ENCODE assay signal across 1 cellular context in genomic region chr12:120321382-120322202, GRCh38.
TF ChIP-seq lines count a peak whose summit lies in the region.

No MANE protein-coding gene starts in this region.

TF ChIP-seq in GM23338, 12 proteins besides CTCF, POLR2A, EP300 and RAD21 (continued from another document):
- TF ChIP-seq, protein P1, sequence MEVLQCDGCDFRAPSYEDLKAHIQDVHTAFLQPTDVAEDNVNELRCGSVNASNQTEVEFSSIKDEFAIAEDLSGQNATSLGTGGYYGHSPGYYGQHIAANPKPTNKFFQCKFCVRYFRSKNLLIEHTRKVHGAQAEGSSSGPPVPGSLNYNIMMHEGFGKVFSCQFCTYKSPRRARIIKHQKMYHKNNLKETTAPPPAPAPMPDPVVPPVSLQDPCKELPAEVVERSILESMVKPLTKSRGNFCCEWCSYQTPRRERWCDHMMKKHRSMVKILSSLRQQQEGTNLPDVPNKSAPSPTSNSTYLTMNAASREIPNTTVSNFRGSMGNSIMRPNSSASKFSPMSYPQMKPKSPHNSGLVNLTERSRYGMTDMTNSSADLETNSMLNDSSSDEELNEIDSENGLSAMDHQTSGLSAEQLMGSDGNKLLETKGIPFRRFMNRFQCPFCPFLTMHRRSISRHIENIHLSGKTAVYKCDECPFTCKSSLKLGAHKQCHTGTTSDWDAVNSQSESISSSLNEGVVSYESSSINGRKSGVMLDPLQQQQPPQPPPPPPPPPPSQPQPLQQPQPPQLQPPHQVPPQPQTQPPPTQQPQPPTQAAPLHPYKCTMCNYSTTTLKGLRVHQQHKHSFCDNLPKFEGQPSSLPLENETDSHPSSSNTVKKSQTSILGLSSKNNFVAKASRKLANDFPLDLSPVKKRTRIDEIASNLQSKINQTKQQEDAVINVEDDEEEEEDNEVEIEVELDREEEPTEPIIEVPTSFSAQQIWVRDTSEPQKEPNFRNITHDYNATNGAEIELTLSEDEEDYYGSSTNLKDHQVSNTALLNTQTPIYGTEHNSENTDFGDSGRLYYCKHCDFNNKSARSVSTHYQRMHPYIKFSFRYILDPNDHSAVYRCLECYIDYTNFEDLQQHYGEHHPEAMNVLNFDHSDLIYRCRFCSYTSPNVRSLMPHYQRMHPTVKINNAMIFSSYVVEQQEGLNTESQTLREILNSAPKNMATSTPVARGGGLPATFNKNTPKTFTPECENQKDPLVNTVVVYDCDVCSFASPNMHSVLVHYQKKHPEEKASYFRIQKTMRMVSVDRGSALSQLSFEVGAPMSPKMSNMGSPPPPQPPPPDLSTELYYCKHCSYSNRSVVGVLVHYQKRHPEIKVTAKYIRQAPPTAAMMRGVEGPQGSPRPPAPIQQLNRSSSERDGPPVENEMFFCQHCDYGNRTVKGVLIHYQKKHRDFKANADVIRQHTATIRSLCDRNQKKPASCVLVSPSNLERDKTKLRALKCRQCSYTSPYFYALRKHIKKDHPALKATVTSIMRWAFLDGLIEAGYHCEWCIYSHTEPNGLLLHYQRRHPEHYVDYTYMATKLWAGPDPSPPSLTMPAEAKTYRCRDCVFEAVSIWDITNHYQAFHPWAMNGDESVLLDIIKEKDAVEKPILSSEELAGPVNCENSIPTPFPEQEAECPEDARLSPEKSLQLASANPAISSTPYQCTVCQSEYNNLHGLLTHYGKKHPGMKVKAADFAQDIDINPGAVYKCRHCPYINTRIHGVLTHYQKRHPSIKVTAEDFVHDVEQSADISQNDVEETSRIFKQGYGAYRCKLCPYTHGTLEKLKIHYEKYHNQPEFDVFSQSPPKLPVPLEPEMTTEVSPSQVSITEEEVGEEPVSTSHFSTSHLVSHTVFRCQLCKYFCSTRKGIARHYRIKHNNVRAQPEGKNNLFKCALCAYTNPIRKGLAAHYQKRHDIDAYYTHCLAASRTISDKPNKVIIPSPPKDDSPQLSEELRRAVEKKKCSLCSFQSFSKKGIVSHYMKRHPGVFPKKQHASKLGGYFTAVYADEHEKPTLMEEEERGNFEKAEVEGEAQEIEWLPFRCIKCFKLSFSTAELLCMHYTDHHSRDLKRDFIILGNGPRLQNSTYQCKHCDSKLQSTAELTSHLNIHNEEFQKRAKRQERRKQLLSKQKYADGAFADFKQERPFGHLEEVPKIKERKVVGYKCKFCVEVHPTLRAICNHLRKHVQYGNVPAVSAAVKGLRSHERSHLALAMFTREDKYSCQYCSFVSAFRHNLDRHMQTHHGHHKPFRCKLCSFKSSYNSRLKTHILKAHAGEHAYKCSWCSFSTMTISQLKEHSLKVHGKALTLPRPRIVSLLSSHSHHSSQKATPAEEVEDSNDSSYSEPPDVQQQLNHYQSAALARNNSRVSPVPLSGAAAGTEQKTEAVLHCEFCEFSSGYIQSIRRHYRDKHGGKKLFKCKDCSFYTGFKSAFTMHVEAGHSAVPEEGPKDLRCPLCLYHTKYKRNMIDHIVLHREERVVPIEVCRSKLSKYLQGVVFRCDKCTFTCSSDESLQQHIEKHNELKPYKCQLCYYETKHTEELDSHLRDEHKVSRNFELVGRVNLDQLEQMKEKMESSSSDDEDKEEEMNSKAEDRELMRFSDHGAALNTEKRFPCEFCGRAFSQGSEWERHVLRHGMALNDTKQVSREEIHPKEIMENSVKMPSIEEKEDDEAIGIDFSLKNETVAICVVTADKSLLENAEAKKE (CRISPR knock-in tag; IDR thresholded peaks at IDR 0.05): no peak
- TF ChIP-seq, protein P2, sequence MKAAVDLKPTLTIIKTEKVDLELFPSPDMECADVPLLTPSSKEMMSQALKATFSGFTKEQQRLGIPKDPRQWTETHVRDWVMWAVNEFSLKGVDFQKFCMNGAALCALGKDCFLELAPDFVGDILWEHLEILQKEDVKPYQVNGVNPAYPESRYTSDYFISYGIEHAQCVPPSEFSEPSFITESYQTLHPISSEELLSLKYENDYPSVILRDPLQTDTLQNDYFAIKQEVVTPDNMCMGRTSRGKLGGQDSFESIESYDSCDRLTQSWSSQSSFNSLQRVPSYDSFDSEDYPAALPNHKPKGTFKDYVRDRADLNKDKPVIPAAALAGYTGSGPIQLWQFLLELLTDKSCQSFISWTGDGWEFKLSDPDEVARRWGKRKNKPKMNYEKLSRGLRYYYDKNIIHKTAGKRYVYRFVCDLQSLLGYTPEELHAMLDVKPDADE (IDR thresholded peaks at IDR 0.05): no peak
- TF ChIP-seq, protein P3, sequence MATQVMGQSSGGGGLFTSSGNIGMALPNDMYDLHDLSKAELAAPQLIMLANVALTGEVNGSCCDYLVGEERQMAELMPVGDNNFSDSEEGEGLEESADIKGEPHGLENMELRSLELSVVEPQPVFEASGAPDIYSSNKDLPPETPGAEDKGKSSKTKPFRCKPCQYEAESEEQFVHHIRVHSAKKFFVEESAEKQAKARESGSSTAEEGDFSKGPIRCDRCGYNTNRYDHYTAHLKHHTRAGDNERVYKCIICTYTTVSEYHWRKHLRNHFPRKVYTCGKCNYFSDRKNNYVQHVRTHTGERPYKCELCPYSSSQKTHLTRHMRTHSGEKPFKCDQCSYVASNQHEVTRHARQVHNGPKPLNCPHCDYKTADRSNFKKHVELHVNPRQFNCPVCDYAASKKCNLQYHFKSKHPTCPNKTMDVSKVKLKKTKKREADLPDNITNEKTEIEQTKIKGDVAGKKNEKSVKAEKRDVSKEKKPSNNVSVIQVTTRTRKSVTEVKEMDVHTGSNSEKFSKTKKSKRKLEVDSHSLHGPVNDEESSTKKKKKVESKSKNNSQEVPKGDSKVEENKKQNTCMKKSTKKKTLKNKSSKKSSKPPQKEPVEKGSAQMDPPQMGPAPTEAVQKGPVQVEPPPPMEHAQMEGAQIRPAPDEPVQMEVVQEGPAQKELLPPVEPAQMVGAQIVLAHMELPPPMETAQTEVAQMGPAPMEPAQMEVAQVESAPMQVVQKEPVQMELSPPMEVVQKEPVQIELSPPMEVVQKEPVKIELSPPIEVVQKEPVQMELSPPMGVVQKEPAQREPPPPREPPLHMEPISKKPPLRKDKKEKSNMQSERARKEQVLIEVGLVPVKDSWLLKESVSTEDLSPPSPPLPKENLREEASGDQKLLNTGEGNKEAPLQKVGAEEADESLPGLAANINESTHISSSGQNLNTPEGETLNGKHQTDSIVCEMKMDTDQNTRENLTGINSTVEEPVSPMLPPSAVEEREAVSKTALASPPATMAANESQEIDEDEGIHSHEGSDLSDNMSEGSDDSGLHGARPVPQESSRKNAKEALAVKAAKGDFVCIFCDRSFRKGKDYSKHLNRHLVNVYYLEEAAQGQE (IDR thresholded peaks at IDR 0.05; ENCODE audit: unreplicated experiment): no peak
- no peak for TF ChIP-seq NANOG (IDR thresholded peaks at IDR 0.05; ENCODE audit: borderline replicate concordance)
- TF ChIP-seq POLR2AphosphoS5 (IDR thresholded peaks at IDR 0.05; ENCODE audit: low read depth): no peak
- TF ChIP-seq ZNF114 (CRISPR knock-in tag; IDR thresholded peaks at IDR 0.05): no peak
- TF ChIP-seq JUNB (IDR thresholded peaks at IDR 0.05; ENCODE audit: unreplicated experiment): no peak
